ENCODE assay signal across 13 cellular contexts in the genomic region with DNA sequence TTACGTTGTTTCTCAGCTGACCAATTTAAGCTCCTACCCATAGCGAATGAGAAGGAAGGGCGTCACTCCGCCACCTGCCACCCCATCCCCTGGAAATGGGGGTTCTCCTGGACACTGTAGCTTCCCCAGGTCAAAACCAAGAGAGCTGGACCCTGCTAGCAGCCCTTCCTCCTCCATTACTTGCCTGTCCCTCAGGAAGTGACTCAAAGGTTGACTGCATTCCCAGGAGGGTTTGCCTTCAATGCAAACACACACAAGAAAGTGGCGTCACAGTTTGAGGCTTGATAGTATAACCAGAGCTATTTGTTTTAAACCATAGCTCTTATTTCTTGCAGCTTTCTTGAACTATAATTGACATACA.
A peak's percentile ranks its signal among the peaks of the same experiment; 100 is the strongest.
DNase-seq lines count a peak whose midpoint lies in the region; FAIRE-seq and TF ChIP-seq lines count a peak whose summit lies in the region.
"Had no signal": no experiment of that assay in that cellular context is flagged by ENCODE, and none has a peak within 500 bp of the region (broad histone marks: within the 10 kb centered on the region; RNA-seq: fewer than 3 reads in every experiment).

No MANE protein-coding gene starts in this region.

- H3K9me3 ChIP-seq in HUES64 (ENCODE audit: insufficient read depth, low read depth, low read length) (no peaks in the 10 kb centered on the region), mesodermal cell (ENCODE audit: control insufficient read depth, low read length) (no peaks in the 10 kb centered on the region), uterus (no peaks in the 10 kb centered on the region), prostate gland (no peaks in the 10 kb centered on the region)

- no peak overlapping the region for H3K9ac ChIP-seq in HUES64 (ENCODE audit: low read depth, low read length)

- H3K36me3 ChIP-seq in HUES64 (ENCODE audit: insufficient read depth, low read length) (no peaks in the 10 kb centered on the region), mesodermal cell (ENCODE audit: control insufficient read depth, insufficient read depth, low read length) (no peaks in the 10 kb centered on the region), uterus (no peaks in the 10 kb centered on the region), prostate gland (no peaks in the 10 kb centered on the region)

- H3K4me1 ChIP-seq in HUES64 (ENCODE audit: insufficient read depth, low read length), result peaks cover 14% of the 10 kb centered on the region
- H3K4me1 ChIP-seq in mesodermal cell (ENCODE audit: control insufficient read depth, insufficient read depth, low read length, poor library complexity, severe bottlenecking), result peaks cover 12% of the 10 kb centered on the region
- no peaks in the 10 kb centered on the region for H3K4me1 ChIP-seq in uterus
- H3K4me1 ChIP-seq in prostate gland (replicated peaks), result no peaks in the 10 kb centered on the region

- DNase-seq in Daoy (ENCODE audit: low read depth) (peak; percentile 90), astrocyte of the hippocampus (ENCODE audit: low read depth, low spot score) (peak; percentile 71), uterus (no peak), prostate gland (ENCODE audit: low spot score) (no peak), head of caudate nucleus (no peak), D721Med (ENCODE audit: insufficient read length, low spot score) (no peak)
- DNase-seq: immature natural killer cell, KBM-7, NCI-H1694, right cardiac atrium, SIG-M5 had no signal

- H3K27ac ChIP-seq in HUES64 (ENCODE audit: low read depth, low read length) (peak overlapping the region; percentile 21; the same call in 1 of the 2 replicates), mesodermal cell (ENCODE audit: low read depth, low read length, severe bottlenecking) (peak overlapping the region; percentile 82), uterus (no peak overlapping the region), prostate gland (no peak overlapping the region)

- no peak for TF ChIP-seq POLR2A in uterus (IDR thresholded peaks at IDR 0.05)
- TF ChIP-seq POLR2A in prostate gland (IDR thresholded peaks at IDR 0.05), result no peak

- TF ChIP-seq CTCF in uterus (IDR thresholded peaks at IDR 0.05) (no peak), prostate gland (IDR thresholded peaks at IDR 0.05) (no peak), D721Med (IDR thresholded peaks at IDR 0.05; ENCODE audit: insufficient read depth, missing control alignments) (no peak)

- no peak for FAIRE-seq in D721Med (lab: Jason Lieb, UNC)

- intact Hi-C loops in uterus (cut with DNase I; ENCODE audit: low total_unique reads), result no loop called here
- intact Hi-C loops in prostate gland (cut with DNase I), result no loop called here
- intact Hi-C loops in head of caudate nucleus (cut with DNase I), result no loop called here

- H3K27me3 ChIP-seq in HUES64 (ENCODE audit: insufficient read depth, low read length), result no peaks in the 10 kb centered on the region
- H3K27me3 ChIP-seq in uterus, result no peaks in the 10 kb centered on the region
- H3K27me3 ChIP-seq in prostate gland (replicated peaks; ENCODE audit: insufficient read depth), result no peaks in the 10 kb centered on the region

- 92% methylated on average over 5 of the region's 5 CpGs for WGBS in HUES64
- 75 to 100% methylated on average over 1 to 5 of the region's 5 CpGs for WGBS in mesodermal cell (ENCODE audit: insufficient coverage in 2 of 2), 2 experiments
- WGBS in prostate gland, result 70% methylated on average over 5 of the region's 5 CpGs

- H3K4me3 ChIP-seq in HUES64 (ENCODE audit: low read length) (no peak overlapping the region), mesodermal cell (ENCODE audit: extremely low read depth, insufficient read depth, low read length, poor library complexity, severe bottlenecking) (no peak overlapping the region), uterus (no peak overlapping the region), prostate gland (no peak overlapping the region)

Comparison
In these comparisons a context has a peak if more than half of its experiments do, and no peak if none do; other contexts are left out.
1. DNase-seq: peak in Daoy (single experiment) and astrocyte of the hippocampus (single experiment); none in uterus (0 of 2), prostate gland (single experiment), head of caudate nucleus (0 of 42) and D721Med (single experiment).
2. H3K27ac ChIP-seq: peak in HUES64 (single experiment) and mesodermal cell (single experiment); none in uterus (0 of 2) and prostate gland (0 of 2).